ENCODE assay signal across 2 cellular contexts in the genomic region with DNA sequence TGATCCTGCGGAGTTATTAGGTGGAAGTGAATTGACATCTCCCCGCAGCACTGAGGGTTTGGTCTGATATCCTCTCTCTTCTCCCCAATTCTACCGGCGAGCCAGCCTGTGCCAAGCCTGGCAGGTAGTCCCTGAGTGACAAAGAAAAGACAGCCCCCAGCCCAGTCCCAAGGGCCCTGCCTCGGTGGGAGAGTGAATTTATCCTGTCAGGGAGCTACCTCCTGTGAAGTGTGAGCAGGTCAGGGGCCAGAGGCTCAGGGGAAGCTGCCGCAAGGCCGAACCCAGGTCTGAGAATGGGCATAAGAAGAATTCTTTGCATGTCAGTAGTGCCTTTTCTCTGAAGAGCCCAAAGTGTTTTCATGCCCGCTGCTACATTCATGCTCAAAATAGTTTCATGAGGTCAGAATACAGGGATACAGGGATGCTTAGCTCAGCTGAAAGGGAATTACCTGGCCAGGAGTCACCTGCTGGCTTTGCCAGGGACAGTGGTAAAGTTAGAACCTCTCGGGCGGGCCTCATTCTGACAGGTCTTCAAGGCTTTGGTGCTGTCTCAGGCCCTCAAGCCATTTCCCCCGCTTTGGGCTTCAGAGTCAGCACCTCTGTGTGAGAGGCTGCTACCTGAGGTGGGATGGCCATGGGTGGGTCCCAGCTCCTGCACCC.
TF ChIP-seq lines count a peak whose summit lies in the region.

No MANE protein-coding gene starts in this region.

TF ChIP-seq in A549, 52 proteins besides CTCF, POLR2A, EP300 and RAD21 (continued from another document):
- no peak for TF ChIP-seq CHD2 (IDR thresholded peaks at IDR 0.05; ENCODE audit: low read length, partially characterized antibody)
TF ChIP-seq in A549: peak in this region for 0.

TF ChIP-seq in SK-N-SH treated with all-trans-retinoic acid at 6 μM for 48 hours, 23 proteins besides CTCF, POLR2A, EP300 and RAD21 (continued from another document):
- TF ChIP-seq TCF4 (CRISPR knock-in tag; IDR thresholded peaks at IDR 0.05; ENCODE audit: borderline replicate concordance) = no peak
- TF ChIP-seq OSR1 (CRISPR knock-in tag; IDR thresholded peaks at IDR 0.05) = no peak
- TF ChIP-seq ZFP30 (CRISPR knock-in tag; IDR thresholded peaks at IDR 0.05) = no peak
- TF ChIP-seq ESRRG (CRISPR knock-in tag; IDR thresholded peaks at IDR 0.05) = no peak
- no peak for TF ChIP-seq PPARA (CRISPR knock-in tag; IDR thresholded peaks at IDR 0.05; ENCODE audit: borderline replicate concordance)
- no peak for TF ChIP-seq TOX (CRISPR knock-in tag; IDR thresholded peaks at IDR 0.05; ENCODE audit: borderline replicate concordance)
- TF ChIP-seq ARNTL (CRISPR knock-in tag; IDR thresholded peaks at IDR 0.05; ENCODE audit: borderline replicate concordance, low read depth) = no peak
- no peak for TF ChIP-seq ZFP3 (CRISPR knock-in tag; IDR thresholded peaks at IDR 0.05)
- no peak for TF ChIP-seq RARB (CRISPR knock-in tag; IDR thresholded peaks at IDR 0.05)
- no peak for TF ChIP-seq BACH2 (CRISPR knock-in tag; IDR thresholded peaks at IDR 0.05; ENCODE audit: borderline replicate concordance)
- TF ChIP-seq, protein P1, sequence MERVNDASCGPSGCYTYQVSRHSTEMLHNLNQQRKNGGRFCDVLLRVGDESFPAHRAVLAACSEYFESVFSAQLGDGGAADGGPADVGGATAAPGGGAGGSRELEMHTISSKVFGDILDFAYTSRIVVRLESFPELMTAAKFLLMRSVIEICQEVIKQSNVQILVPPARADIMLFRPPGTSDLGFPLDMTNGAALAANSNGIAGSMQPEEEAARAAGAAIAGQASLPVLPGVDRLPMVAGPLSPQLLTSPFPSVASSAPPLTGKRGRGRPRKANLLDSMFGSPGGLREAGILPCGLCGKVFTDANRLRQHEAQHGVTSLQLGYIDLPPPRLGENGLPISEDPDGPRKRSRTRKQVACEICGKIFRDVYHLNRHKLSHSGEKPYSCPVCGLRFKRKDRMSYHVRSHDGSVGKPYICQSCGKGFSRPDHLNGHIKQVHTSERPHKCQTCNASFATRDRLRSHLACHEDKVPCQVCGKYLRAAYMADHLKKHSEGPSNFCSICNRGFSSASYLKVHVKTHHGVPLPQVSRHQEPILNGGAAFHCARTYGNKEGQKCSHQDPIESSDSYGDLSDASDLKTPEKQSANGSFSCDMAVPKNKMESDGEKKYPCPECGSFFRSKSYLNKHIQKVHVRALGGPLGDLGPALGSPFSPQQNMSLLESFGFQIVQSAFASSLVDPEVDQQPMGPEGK (CRISPR knock-in tag; IDR thresholded peaks at IDR 0.05; ENCODE audit: borderline replicate concordance) = no peak
- no peak for TF ChIP-seq SNAI2 (CRISPR knock-in tag; IDR thresholded peaks at IDR 0.05)
